Comparison of ENCODE assay signal across 1 cellular context in genomic region chr7:80372415-80372814, GRCh38.
TF ChIP-seq lines count a peak whose summit lies in the region.

No MANE protein-coding gene starts in this region.

TF ChIP-seq in GM23338, 12 proteins besides CTCF, POLR2A, EP300 and RAD21:
- TF ChIP-seq ZNF462 (CRISPR knock-in tag; IDR thresholded peaks at IDR 0.05) (no peak), CREB1 (CRISPR knock-in tag; IDR thresholded peaks at IDR 0.05; ENCODE audit: low read depth) (no peak), ZNF331 (CRISPR knock-in tag; IDR thresholded peaks at IDR 0.05; ENCODE audit: low read depth) (no peak), EZH2 (IDR thresholded peaks at IDR 0.05; ENCODE audit: low read depth, unreplicated experiment) (no peak), JUNB (IDR thresholded peaks at IDR 0.05; ENCODE audit: unreplicated experiment) (no peak), REST (IDR thresholded peaks at IDR 0.05; ENCODE audit: unreplicated experiment) (no peak), ZNF114 (CRISPR knock-in tag; IDR thresholded peaks at IDR 0.05) (no peak)
